ENCODE assay signal across 1 cellular context in the genomic region with DNA sequence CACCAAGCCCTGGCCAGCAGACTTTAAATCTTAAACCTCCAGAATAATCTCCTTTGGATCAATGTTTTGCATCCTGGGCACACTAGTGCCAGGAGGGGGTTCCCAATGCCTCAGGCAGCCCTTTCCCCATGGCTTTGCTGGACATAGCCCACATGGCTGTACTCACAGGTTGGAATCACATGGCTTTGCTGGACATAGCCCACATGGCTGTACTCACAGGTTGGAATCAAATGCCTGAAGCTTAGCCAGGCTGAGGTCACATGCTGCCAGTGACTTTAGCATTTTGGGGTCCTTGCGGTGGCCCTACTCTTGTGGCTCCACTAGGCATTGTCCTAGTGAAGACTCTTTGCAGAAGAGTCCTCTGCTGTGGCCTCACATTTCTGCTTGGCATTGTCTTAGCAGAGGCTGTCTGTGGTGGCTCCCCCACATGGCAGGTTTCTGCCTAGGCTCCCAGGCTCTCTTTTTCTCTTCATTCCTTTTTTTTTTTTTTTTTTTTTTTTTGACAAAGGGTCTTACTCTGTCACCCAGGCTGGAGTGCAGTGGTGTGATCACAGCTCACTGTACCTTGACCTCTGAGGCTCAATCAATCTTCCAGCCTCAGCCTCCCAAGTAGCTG.
TF ChIP-seq lines count a peak whose summit lies in the region.

No MANE protein-coding gene starts in this region.

TF ChIP-seq in WTC11, 78 proteins besides CTCF, POLR2A, EP300 and RAD21 (continued from another document):
- TF ChIP-seq, protein P1, sequence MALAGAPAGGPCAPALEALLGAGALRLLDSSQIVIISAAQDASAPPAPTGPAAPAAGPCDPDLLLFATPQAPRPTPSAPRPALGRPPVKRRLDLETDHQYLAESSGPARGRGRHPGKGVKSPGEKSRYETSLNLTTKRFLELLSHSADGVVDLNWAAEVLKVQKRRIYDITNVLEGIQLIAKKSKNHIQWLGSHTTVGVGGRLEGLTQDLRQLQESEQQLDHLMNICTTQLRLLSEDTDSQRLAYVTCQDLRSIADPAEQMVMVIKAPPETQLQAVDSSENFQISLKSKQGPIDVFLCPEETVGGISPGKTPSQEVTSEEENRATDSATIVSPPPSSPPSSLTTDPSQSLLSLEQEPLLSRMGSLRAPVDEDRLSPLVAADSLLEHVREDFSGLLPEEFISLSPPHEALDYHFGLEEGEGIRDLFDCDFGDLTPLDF (CRISPR knock-in tag; IDR thresholded peaks at IDR 0.05) = no peak
